Comparison of ENCODE assay signal across 31 cellular contexts in genomic region chr14:90248594-90248993, GRCh38.
"Had no signal": no experiment of that assay in that cellular context is flagged by ENCODE, and none has a peak within 500 bp of the region (broad histone marks: within the 10 kb centered on the region; RNA-seq: fewer than 3 reads in every experiment).

No MANE protein-coding gene starts in this region.

- H3K4me1 ChIP-seq: ascending aorta had no signal

- DNase-seq: activated CD4-positive, alpha-beta memory T cell treated with anti-CD3 and anti-CD28 coated beads, Interleukin-2, amount 10 ng/mL, durations not matched to agents 7 days and 5 days; activated CD4-positive, alpha-beta T cell treated with anti-CD3 and anti-CD28 coated beads for 1 hour; activated CD4-positive, alpha-beta T cell treated with anti-CD3 and anti-CD28 coated beads for 36 hours; activated CD4-positive, alpha-beta T cell treated with anti-CD3 and anti-CD28 coated beads for 48 hours; activated CD4-positive, alpha-beta T cell treated with anti-CD3 and anti-CD28 coated beads, Interleukin-2, amount 10 ng/mL, durations not matched to agents 7 days and 5 days; activated CD4-positive, alpha-beta T cell treated with anti-CD3 and anti-CD28 coated beads, Interleukin-2, amount 50 U/mL, for 48 hours; activated CD4-positive, CD25-positive, alpha-beta regulatory T cell; activated CD8-positive, alpha-beta memory T cell treated with anti-CD3 and anti-CD28 coated beads for 24 hours; activated CD8-positive, alpha-beta memory T cell treated with anti-CD3 and anti-CD28 coated beads, Interleukin-2, amount 10 ng/mL, durations not matched to agents 7 days and 5 days; activated CD8-positive, alpha-beta memory T cell treated with anti-CD3 and anti-CD28 coated beads, Interleukin-2, amount 50 U/mL, for 48 hours; activated CD8-positive, alpha-beta T cell treated with anti-CD3 and anti-CD28 coated beads, Interleukin-2, amount 10 ng/mL, durations not matched to agents 7 days and 5 days; activated effector memory CD4-positive, alpha-beta T cell treated with Interleukin-2 at 50 U/mL for 16 hours; activated gamma-delta T cell; activated naive CD4-positive, alpha-beta T cell treated with anti-CD3 and anti-CD28 coated beads, Interleukin-2, amount 10 ng/mL, durations not matched to agents 7 days and 5 days; activated naive CD4-positive, alpha-beta T cell treated with Interleukin-2 at 50 U/mL for 16 hours; activated naive CD8-positive, alpha-beta T cell treated with anti-CD3 and anti-CD28 coated beads, Interleukin-2, amount 10 ng/mL, durations not matched to agents 7 days and 5 days; activated naive CD8-positive, alpha-beta T cell treated with anti-CD3 and anti-CD28 coated beads, Interleukin-2, amount 50 U/mL, for 24 hours; activated T-cell treated with anti-CD3 and anti-CD28 coated beads, Interleukin-2, amount 50 U/mL, for 24 hours; activated T-cell treated with anti-CD3 and anti-CD28 coated beads, Interleukin-2, amount 50 U/mL, for 48 hours; amygdala; anterior cingulate cortex; caudate nucleus; cerebellar nuclear complex; T-helper 1 cell; T-helper 2 cell; T-helper 9 cell; WERI-Rb-1 had no signal

- ATAC-seq: activated CD4-positive, alpha-beta T cell treated with anti-CD3 and anti-CD28 coated beads for 36 hours; activated CD4-positive, CD25-positive, alpha-beta regulatory T cell treated with anti-CD3 and anti-CD28 coated beads, Interleukin-2, amount 50 U/mL, for 24 hours; activated CD8-positive, alpha-beta memory T cell treated with anti-CD3 and anti-CD28 coated beads, Interleukin-2, amount 10 ng/mL, durations not matched to agents 7 days and 5 days; activated CD8-positive, alpha-beta T cell treated with anti-CD3 and anti-CD28 coated beads, Interleukin-2, amount 10 ng/mL, durations not matched to agents 7 days and 5 days; activated naive CD8-positive, alpha-beta T cell treated with anti-CD3 and anti-CD28 coated beads, Interleukin-2, amount 50 U/mL, for 24 hours; WTC11 had no signal

- H3K4me3 ChIP-seq: ascending aorta, cardiac muscle cell had no signal

- H3K27ac ChIP-seq: ascending aorta, cardiac muscle cell, WERI-Rb-1 had no signal

- H3K9me3 ChIP-seq: ascending aorta had no signal

- H3K36me3 ChIP-seq: ascending aorta, cardiac muscle cell, WERI-Rb-1 had no signal
